12 cellular contexts compared by ENCODE assay signal in the genomic region with DNA sequence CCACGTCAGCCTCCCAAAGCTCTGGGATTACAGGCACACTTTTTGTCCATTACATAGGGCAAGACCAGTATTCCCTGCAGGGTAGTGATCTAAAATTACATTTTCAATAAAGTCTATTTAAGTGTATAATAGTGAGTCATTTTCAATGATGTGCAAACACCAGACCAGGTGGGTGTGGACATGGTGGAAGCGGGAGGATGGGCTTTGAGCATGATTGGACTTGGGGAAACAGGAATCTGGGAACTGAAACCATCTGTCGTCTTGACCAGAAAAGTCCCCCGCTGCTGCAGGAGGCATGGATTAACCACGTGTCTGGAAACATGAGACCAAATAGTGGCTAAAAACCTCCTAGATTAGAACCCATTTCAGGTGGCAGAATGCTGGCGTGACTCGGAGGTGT. TPM values are rescaled to one million over a fixed set of nuclear protein-coding genes. Genes with fewer than 3 reads are reported as not detected.
A peak's percentile ranks its signal among the peaks of the same experiment; 100 is the strongest.
DNase-seq lines count a peak whose midpoint lies in the region; ATAC-seq lines count a peak whose summit lies in the region.
"Had no signal": no experiment of that assay in that cellular context is flagged by ENCODE, and none has a peak within 500 bp of the region (broad histone marks: within the 10 kb centered on the region; RNA-seq: fewer than 3 reads in every experiment).

No MANE protein-coding gene starts in this region.

- H3K9me3 ChIP-seq in esophagus (ENCODE audit: control insufficient read depth in 2 of 2, insufficient read depth in 1 of 2, low read depth in 1 of 2, low read length in 1 of 2): no peaks in the 10 kb centered on the region
- H3K9me3 ChIP-seq: pancreas, thoracic aorta had no signal

- H3K36me3 ChIP-seq in esophagus (ENCODE audit: control insufficient read depth in 2 of 2, insufficient read depth in 2 of 2, low read length in 1 of 2): peaks cover 0 to 5% of the 10 kb centered on the region in 2 donors
- H3K36me3 ChIP-seq: pancreas, thoracic aorta had no signal

- DNase-seq in G401 (ENCODE audit: low spot score): peak; percentile 82
- peak; percentile 98 for DNase-seq in NCI-H748 (lab: John Stamatoyannopoulos, UW; ENCODE audit: unreplicated experiment)
- peak; percentile 52 for DNase-seq in smooth muscle cell of the brain vasculature (ENCODE audit: low read depth, low spot score)
- no peak for DNase-seq in activated T-cell treated with anti-CD3 and anti-CD28 coated beads, Interleukin-2, amount 50 U/mL, for 1 hour
- DNase-seq in DMS79 (lab: John Stamatoyannopoulos, UW): no peak
- DNase-seq in central memory CD4-positive, alpha-beta T cell: no peak
- DNase-seq: activated CD8-positive, alpha-beta memory T cell treated with anti-CD3 and anti-CD28 coated beads, Interleukin-2, amount 50 U/mL, for 48 hours; foreskin melanocyte had no signal

- in situ Hi-C loops in G401 (cut with HindIII; ENCODE audit: low sequenced_read_pairs): no loop called here

- no peaks in the 10 kb centered on the region for H3K27me3 ChIP-seq in esophagus (ENCODE audit: control insufficient read depth in 1 of 2, insufficient read depth in 2 of 2, low read length in 2 of 2)
- H3K27me3 ChIP-seq: pancreas had no signal

- peaks cover 5 to 39% of the 10 kb centered on the region in 2 donors for H3K4me1 ChIP-seq in esophagus (ENCODE audit: control insufficient read depth in 2 of 2, insufficient read depth in 2 of 2, low read length in 1 of 2)

- no peak overlapping the region for H3K4me3 ChIP-seq in esophagus (ENCODE audit: low read depth in 1 of 2, low read length in 2 of 2)
- H3K4me3 ChIP-seq: pancreas, thoracic aorta had no signal

- peak overlapping the region; percentile 83 to 91 for H3K27ac ChIP-seq in esophagus (ENCODE audit: low read depth in 2 of 2, low read length in 1 of 2)
- H3K27ac ChIP-seq: pancreas, thoracic aorta had no signal

- 34 to 46% methylated on average over 7 of the region's 7 CpGs for WGBS in esophagus, 2 donors

- no peak for ATAC-seq in HG03196 (IDR thresholded peaks at IDR 0.05; ENCODE audit: unreplicated experiment)

RNA-seq across cellular contexts. Expression of a gene that starts 4.9 kb away (rescaled TPM):
- total RNA-seq in G401 (2014; rRNA removed; shearing (Covaris generic)): not detected in 2 replicates
- 100 to 1,000 TPM; 630 to 697 TPM for polyA plus RNA-seq in esophagus

RNA-seq across cellular contexts. Expression of a gene that starts 14.4 kb away (rescaled TPM):
- 0.06 and 0.07 TPM in 2 replicates for total RNA-seq in G401 (2014; rRNA removed; shearing (Covaris generic))
- polyA plus RNA-seq in esophagus: 1 to 10 TPM; 6.5 to 10.0 TPM

RNA-seq across cellular contexts. Expression of a gene that starts 18.1 kb away (rescaled TPM):
- total RNA-seq in G401 (2014; rRNA removed; shearing (Covaris generic)): not detected in 2 replicates
- polyA plus RNA-seq in esophagus: 10 to 100 TPM; 13.2 to 21.4 TPM

RNA-seq across cellular contexts. Expression of a gene that starts 22.6 kb away (rescaled TPM):
- total RNA-seq in G401 (2014; rRNA removed; shearing (Covaris generic)): not detected in 2 replicates
- polyA plus RNA-seq in esophagus: under 1 TPM; 0.09 to 0.14 TPM
- total RNA-seq: thoracic aorta had no signal

RNA-seq across cellular contexts. Expression of a gene that starts 34.0 kb away (rescaled TPM):
- not detected in 2 replicates for total RNA-seq in G401 (2014; rRNA removed; shearing (Covaris generic))
- polyA plus RNA-seq in esophagus: 10 to 100 TPM; 33.5 to 94.9 TPM

Comparison
In these comparisons a context has a peak if more than half of its experiments do, and no peak if none do; other contexts are left out.
1. DNase-seq: peak in G401 (single experiment), NCI-H748 (single experiment) and smooth muscle cell of the brain vasculature (single experiment); none in activated T-cell treated with anti-CD3 and anti-CD28 coated beads, Interleukin-2, amount 50 U/mL, for 1 hour (single experiment), DMS79 (single experiment) and central memory CD4-positive, alpha-beta T cell (single experiment).